ENCODE assay signal across 9 cellular contexts in the genomic region with DNA sequence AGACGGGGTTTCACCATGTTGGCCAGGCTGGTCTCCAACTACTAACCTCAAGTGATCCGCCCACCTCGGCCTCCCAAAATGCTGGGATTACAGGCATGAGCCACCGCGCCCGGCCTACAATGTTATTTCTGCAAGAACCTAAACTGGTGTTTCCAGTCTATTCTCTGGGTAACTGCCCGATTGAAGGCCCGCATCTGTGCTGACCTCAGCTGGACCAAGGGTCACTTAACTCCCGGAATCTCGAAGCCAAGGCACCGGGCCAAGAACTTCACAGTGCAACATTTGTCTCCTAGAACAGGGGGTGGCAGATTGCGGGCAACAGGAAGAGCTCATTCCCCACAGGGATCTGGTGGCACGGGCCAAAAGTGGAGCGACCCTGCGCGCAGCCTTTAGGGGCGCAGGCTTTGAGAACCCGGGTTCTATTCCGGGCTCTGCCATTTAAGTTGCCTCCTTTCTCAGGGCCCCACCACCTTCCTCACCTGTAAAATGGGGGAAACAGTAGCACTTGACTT. TPM values are rescaled to one million over a fixed set of nuclear protein-coding genes. Genes with fewer than 3 reads are reported as not detected.
DNase-seq lines count a peak whose midpoint lies in the region; ATAC-seq and TF ChIP-seq lines count a peak whose summit lies in the region.
"Had no signal": no experiment of that assay in that cellular context is flagged by ENCODE, and none has a peak within 500 bp of the region (broad histone marks: within the 10 kb centered on the region; RNA-seq: fewer than 3 reads in every experiment).

No MANE protein-coding gene starts in this region.

- DNase-seq in Ammon's horn (ENCODE audit: low spot score): peak; percentile 91
- DNase-seq in GM23338 (ENCODE audit: low spot score): peak; percentile 50
- DNase-seq in endodermal cell: peak; percentile 76
- DNase-seq in medulla oblongata (ENCODE audit: extremely low spot score): peak; percentile 90
- DNase-seq in suprapubic skin (ENCODE audit: low spot score in 2 of 2): peak; percentile 81 to 84
- DNase-seq in DMS153 treated with DMSO at 0.1 percent for 48 hours (lab: John Stamatoyannopoulos, UW; ENCODE audit: unreplicated experiment): no peak
- DNase-seq in SKM-1 treated with dmso at 0.1 percent for 144 hours (lab: John Stamatoyannopoulos, UW; ENCODE audit: unreplicated experiment): no peak

- TF ChIP-seq POLR2A in suprapubic skin (IDR thresholded peaks at IDR 0.05): no peak

- H3K27ac ChIP-seq in GM23338 (ENCODE audit: low read depth) (0 out of 2 replicates have a peak overlapping the region, but pooled peaks have one; percentile 45), endodermal cell (ENCODE audit: low read depth, low read length) (no peak overlapping the region), suprapubic skin (peak overlapping the region; percentile 91)

- H2AFZ ChIP-seq in GM23338: peak overlapping the region; percentile 95

- H3K9me3 ChIP-seq in endodermal cell (ENCODE audit: control insufficient read depth, low read length) (no peaks in the 10 kb centered on the region), suprapubic skin (no peaks in the 10 kb centered on the region)

- no peak; a peak in 1 of 4 replicates for TF ChIP-seq CTCF in GM23338 (conservative IDR thresholded peaks at IDR 0.05; ENCODE audit: low read depth in 2 of 2)
- TF ChIP-seq CTCF in endodermal cell (conservative IDR thresholded peaks at IDR 0.05): peak; percentile 32
- no peak for TF ChIP-seq CTCF in suprapubic skin (IDR thresholded peaks at IDR 0.05)

- H3K9me3 Mint-ChIP-seq in GM23338: no peaks in the 10 kb centered on the region
- no peaks in the 10 kb centered on the region for H3K9me3 Mint-ChIP-seq in endodermal cell

- H3K4me1 ChIP-seq in GM23338 (ENCODE audit: insufficient read depth) (peaks cover 8% of the 10 kb centered on the region; the same call in 1 of the 2 replicates), endodermal cell (ENCODE audit: control insufficient read depth, insufficient read depth, low read length) (no peaks in the 10 kb centered on the region), suprapubic skin (peaks cover 19% of the 10 kb centered on the region)

- H3K27me3 ChIP-seq in GM23338 (ENCODE audit: insufficient read depth): no peaks in the 10 kb centered on the region
- no peaks in the 10 kb centered on the region for H3K27me3 ChIP-seq in endodermal cell (ENCODE audit: control insufficient read depth, insufficient read depth, low read length, poor library complexity, severe bottlenecking)
- no peaks in the 10 kb centered on the region for H3K27me3 ChIP-seq in suprapubic skin

- no peaks in the 10 kb centered on the region for H3K9me2 ChIP-seq in GM23338 (ENCODE audit: insufficient read depth)

- H3K36me3 ChIP-seq in GM23338 (ENCODE audit: insufficient read depth) (peaks cover 16% of the 10 kb centered on the region; the same call in 1 of the 2 replicates), endodermal cell (ENCODE audit: control insufficient read depth, insufficient read depth, low read length) (peaks cover 11% of the 10 kb centered on the region), suprapubic skin (peaks cover 14% of the 10 kb centered on the region)

- ATAC-seq in GM23338 (peak; percentile 18), SK-N-SH treated with all-trans-retinoic acid at 6 μM for 48 hours (peak; percentile 30)

- H3K4me2 ChIP-seq in GM23338: peak overlapping the region; percentile 96

- peak overlapping the region; percentile 97 for H3K4me3 ChIP-seq in GM23338
- peak overlapping the region; percentile 91 for H3K4me3 ChIP-seq in endodermal cell (ENCODE audit: low read length)
- H3K4me3 ChIP-seq in suprapubic skin: peak overlapping the region; percentile 86

- H3K4me3 Mint-ChIP-seq in GM23338 (peak overlapping the region; percentile 90), endodermal cell (peak overlapping the region; percentile 81)

- peaks cover 11% of the 10 kb centered on the region; the same call in 2 of the 3 replicates for H3K4me1 Mint-ChIP-seq in GM23338
- peaks cover 11% of the 10 kb centered on the region for H3K4me1 Mint-ChIP-seq in endodermal cell

- 22 to 31% methylated on average over 16 to 19 of the region's 19 CpGs for WGBS in endodermal cell (ENCODE audit: insufficient coverage in 1 of 2, insufficient read length in 1 of 2), 2 experiments
- 3% methylated on average over 15 of the region's 19 CpGs for WGBS in suprapubic skin

- H3K9ac ChIP-seq in endodermal cell (ENCODE audit: extremely low read depth, low read length, poor library complexity, severe bottlenecking): peak overlapping the region; percentile 66

- no peak for TF ChIP-seq EP300 in suprapubic skin (IDR thresholded peaks at IDR 0.05)

- H3K27ac Mint-ChIP-seq in GM23338: peak overlapping the region; percentile 82
- peak overlapping the region; percentile 89 for H3K27ac Mint-ChIP-seq in endodermal cell

- peaks cover 44% of the 10 kb centered on the region for H3K79me2 ChIP-seq in GM23338 (replicated peaks; ENCODE audit: insufficient read depth)

- 0 out of 2 replicates have a peak, but pooled peaks cover 7% of the 10 kb centered on the region for H4K20me1 ChIP-seq in GM23338 (replicated peaks; ENCODE audit: insufficient read depth)

- peaks cover 5% of the 10 kb centered on the region for H3K27me3 Mint-ChIP-seq in GM23338 (ENCODE audit: insufficient read depth, low read depth, poor library complexity)
- no peaks in the 10 kb centered on the region for H3K27me3 Mint-ChIP-seq in endodermal cell (ENCODE audit: insufficient read depth)

- H3K36me3 Mint-ChIP-seq in GM23338 (ENCODE audit: low read depth) (peaks cover 20% of the 10 kb centered on the region; the same call in 2 of the 3 replicates), endodermal cell (ENCODE audit: low read depth) (peaks cover 18% of the 10 kb centered on the region)

- 0 out of 2 replicates have a peak, but pooled peaks cover 4% of the 10 kb centered on the region for H3F3A ChIP-seq in GM23338 (replicated peaks; ENCODE audit: low read depth)

TF ChIP-seq in GM23338, 12 proteins besides CTCF, POLR2A, EP300 and RAD21 (continues in another document):
- TF ChIP-seq, protein P1, sequence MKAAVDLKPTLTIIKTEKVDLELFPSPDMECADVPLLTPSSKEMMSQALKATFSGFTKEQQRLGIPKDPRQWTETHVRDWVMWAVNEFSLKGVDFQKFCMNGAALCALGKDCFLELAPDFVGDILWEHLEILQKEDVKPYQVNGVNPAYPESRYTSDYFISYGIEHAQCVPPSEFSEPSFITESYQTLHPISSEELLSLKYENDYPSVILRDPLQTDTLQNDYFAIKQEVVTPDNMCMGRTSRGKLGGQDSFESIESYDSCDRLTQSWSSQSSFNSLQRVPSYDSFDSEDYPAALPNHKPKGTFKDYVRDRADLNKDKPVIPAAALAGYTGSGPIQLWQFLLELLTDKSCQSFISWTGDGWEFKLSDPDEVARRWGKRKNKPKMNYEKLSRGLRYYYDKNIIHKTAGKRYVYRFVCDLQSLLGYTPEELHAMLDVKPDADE (IDR thresholded peaks at IDR 0.05): no peak
- TF ChIP-seq STAT1 (IDR thresholded peaks at IDR 0.05; ENCODE audit: unreplicated experiment) (no peak), ZNF114 (CRISPR knock-in tag; IDR thresholded peaks at IDR 0.05) (no peak)

TF ChIP-seq in SK-N-SH treated with all-trans-retinoic acid at 6 μM for 48 hours, 23 proteins besides CTCF, POLR2A, EP300 and RAD21 (continues in another document):
- TF ChIP-seq ZFP3 (CRISPR knock-in tag; IDR thresholded peaks at IDR 0.05): no peak
- no peak for TF ChIP-seq RARB (CRISPR knock-in tag; IDR thresholded peaks at IDR 0.05)
- TF ChIP-seq, protein P2, sequence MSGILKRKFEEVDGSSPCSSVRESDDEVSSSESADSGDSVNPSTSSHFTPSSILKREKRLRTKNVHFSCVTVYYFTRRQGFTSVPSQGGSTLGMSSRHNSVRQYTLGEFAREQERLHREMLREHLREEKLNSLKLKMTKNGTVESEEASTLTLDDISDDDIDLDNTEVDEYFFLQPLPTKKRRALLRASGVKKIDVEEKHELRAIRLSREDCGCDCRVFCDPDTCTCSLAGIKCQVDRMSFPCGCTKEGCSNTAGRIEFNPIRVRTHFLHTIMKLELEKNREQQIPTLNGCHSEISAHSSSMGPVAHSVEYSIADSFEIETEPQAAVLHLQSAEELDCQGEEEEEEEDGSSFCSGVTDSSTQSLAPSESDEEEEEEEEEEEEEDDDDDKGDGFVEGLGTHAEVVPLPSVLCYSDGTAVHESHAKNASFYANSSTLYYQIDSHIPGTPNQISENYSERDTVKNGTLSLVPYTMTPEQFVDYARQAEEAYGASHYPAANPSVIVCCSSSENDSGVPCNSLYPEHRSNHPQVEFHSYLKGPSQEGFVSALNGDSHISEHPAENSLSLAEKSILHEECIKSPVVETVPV (CRISPR knock-in tag; IDR thresholded peaks at IDR 0.05): no peak
- TF ChIP-seq CSDC2 (CRISPR knock-in tag; IDR thresholded peaks at IDR 0.05): no peak
- no peak for TF ChIP-seq BACH2 (CRISPR knock-in tag; IDR thresholded peaks at IDR 0.05; ENCODE audit: borderline replicate concordance)
- TF ChIP-seq ZC3H10 (CRISPR knock-in tag; IDR thresholded peaks at IDR 0.05): no peak

RNA-seq across cellular contexts. Expression of a gene that starts 0.8 kb away (rescaled TPM):
- 33.3 and 33.5 TPM in 2 replicates for total RNA-seq in GM23338 (2014; rRNA removed; shearing (Covaris generic))
- 21.6 and 22.8 TPM in 2 replicates for polyA plus RNA-seq in GM23338 (2016; fragmentation: Nextera tagmentation; extraction: Ambion mirVana)
- total RNA-seq in endodermal cell (10 to 100 TPM; 38.5 to 40.9 TPM), suprapubic skin (10 to 100 TPM; 37.8 to 56.0 (median 49.2) TPM)
- polyA plus RNA-seq in endodermal cell (2013, experiment 1 of 2): 25.2 TPM
- 23.4 TPM for polyA plus RNA-seq in endodermal cell (2013, experiment 2 of 2)

RNA-seq across cellular contexts. Expression of a gene that starts 15.0 kb away (rescaled TPM):
- total RNA-seq in GM23338 (2014; rRNA removed; shearing (Covaris generic)): 0.12 and 0.42 TPM in 2 replicates
- polyA plus RNA-seq in GM23338 (2016; fragmentation: Nextera tagmentation; extraction: Ambion mirVana): 0.18 and 0.56 TPM in 2 replicates
- total RNA-seq in endodermal cell (not detected), suprapubic skin (10 to 100 TPM in 2 of 4 donors, 1 to 10 TPM in 2; 3.7 to 15.6 (median 9.2) TPM)
- not detected for polyA plus RNA-seq in endodermal cell (2013, experiment 1 of 2)
- not detected for polyA plus RNA-seq in endodermal cell (2013, experiment 2 of 2)
- total RNA-seq: NCI-H460 had no signal

RNA-seq across cellular contexts. Expression of a gene that starts 47.5 kb away (rescaled TPM):
- 19.0 and 20.1 TPM in 2 replicates for total RNA-seq in GM23338 (2014; rRNA removed; shearing (Covaris generic))
- polyA plus RNA-seq in GM23338 (2016; fragmentation: Nextera tagmentation; extraction: Ambion mirVana): 1.5 and 1.6 TPM in 2 replicates
- total RNA-seq in endodermal cell (10 to 100 TPM; 20.7 to 22.2 TPM), suprapubic skin (10 to 100 TPM; 16.7 to 25.5 (median 22.4) TPM)
- 9.4 TPM for polyA plus RNA-seq in endodermal cell (2013, experiment 1 of 2)
- polyA plus RNA-seq in endodermal cell (2013, experiment 2 of 2): 10.0 TPM

RNA-seq across cellular contexts. Expression of a gene that starts 47.8 kb away (rescaled TPM):
- total RNA-seq in GM23338 (2014; rRNA removed; shearing (Covaris generic)): 60.2 and 76.7 TPM in 2 replicates
- 21.7 and 24.9 TPM in 2 replicates for polyA plus RNA-seq in GM23338 (2016; fragmentation: Nextera tagmentation; extraction: Ambion mirVana)
- 10 to 100 TPM; 60.4 to 67.4 TPM for total RNA-seq in endodermal cell
- 31.5 TPM for polyA plus RNA-seq in endodermal cell (2013, experiment 1 of 2)
- 32.0 TPM for polyA plus RNA-seq in endodermal cell (2013, experiment 2 of 2)
- total RNA-seq in suprapubic skin: 10 to 100 TPM; 22.9 to 47.2 (median 27.5) TPM

Comparison
In these comparisons a context has a peak if more than half of its experiments do, and no peak if none do; other contexts are left out.
1. DNase-seq: peak in Ammon's horn (single experiment), GM23338 (single experiment), endodermal cell (single experiment), medulla oblongata (single experiment) and suprapubic skin (2 of 2); none in DMS153 treated with DMSO at 0.1 percent for 48 hours (single experiment) and SKM-1 treated with dmso at 0.1 percent for 144 hours (single experiment).
2. Peak in every context shown above with its lines, with median percentiles within 50 percentile points of each other: H3K4me3 ChIP-seq.